ENCODE assay signal across 9 cellular contexts in the genomic region with DNA sequence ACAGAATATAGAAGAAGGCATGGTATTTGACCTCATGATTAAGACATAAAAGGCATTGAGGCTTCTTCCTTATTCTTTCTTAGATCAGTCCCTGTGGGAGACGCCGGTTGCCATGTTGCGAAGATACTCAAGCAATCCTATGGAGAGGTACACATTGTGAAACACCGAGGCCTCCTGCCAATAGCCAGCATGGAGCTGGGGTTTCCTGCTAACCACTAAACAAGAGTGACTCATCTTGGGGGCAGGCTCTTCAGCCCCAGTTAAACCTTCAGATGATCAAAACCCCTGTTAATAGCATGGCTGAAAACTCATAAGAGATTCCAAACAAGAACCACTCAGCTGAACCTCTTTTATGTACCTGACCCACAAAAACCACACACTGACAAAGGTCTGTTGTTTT.
A peak's percentile ranks its signal among the peaks of the same experiment; 100 is the strongest.
DNase-seq lines count a peak whose midpoint lies in the region; ATAC-seq and TF ChIP-seq lines count a peak whose summit lies in the region.
"Had no signal": no experiment of that assay in that cellular context is flagged by ENCODE, and none has a peak within 500 bp of the region (broad histone marks: within the 10 kb centered on the region; RNA-seq: fewer than 3 reads in every experiment).

No MANE protein-coding gene starts in this region.

- H3K9me3 ChIP-seq in A673 (ENCODE audit: low read depth, low read length, poor library complexity, severe bottlenecking) (no peaks in the 10 kb centered on the region), SK-N-SH (no peaks in the 10 kb centered on the region)

- no TSS peak for BruUV-seq in A673 (replicated peaks; lab: Mats Ljungman, UMichigan)

- no peak for ATAC-seq in foreskin keratinocyte

- no peak overlapping the region for H3K4me2 ChIP-seq in SK-N-SH

- peaks cover 1% of the 10 kb centered on the region for H3K4me1 Mint-ChIP-seq in glutamatergic neuron (ENCODE audit: low read depth, unreplicated experiment)

- no peaks in the 10 kb centered on the region for H3K79me2 ChIP-seq in SK-N-SH (ENCODE audit: insufficient read depth)

- H3K4me1 ChIP-seq in A673 (ENCODE audit: insufficient read depth, low read length, poor library complexity, severe bottlenecking) (peaks cover 6% of the 10 kb centered on the region), foreskin keratinocyte (no peaks in the 10 kb centered on the region), SK-N-SH (ENCODE audit: control insufficient read depth in 1 of 2, insufficient read depth in 2 of 2, low read depth in 1 of 2, low read length in 1 of 2) (no peaks in the 10 kb centered on the region; a peak in 1 of 4 replicates)

- no peak overlapping the region for H3K9ac ChIP-seq in SK-N-SH

- H3K27me3 ChIP-seq in A673 (replicated peaks; ENCODE audit: insufficient read depth, low read depth, low read length, poor library complexity) (no peaks in the 10 kb centered on the region), foreskin keratinocyte (no peaks in the 10 kb centered on the region), SK-N-SH (ENCODE audit: insufficient read depth) (no peaks in the 10 kb centered on the region)

- no peak overlapping the region for H3K27ac Mint-ChIP-seq in glutamatergic neuron (ENCODE audit: unreplicated experiment)

- no peak overlapping the region for H3K4me3 ChIP-seq in A673 (ENCODE audit: low read depth, low read length, poor library complexity, severe bottlenecking)
- no peak overlapping the region for H3K4me3 ChIP-seq in SK-N-SH (ENCODE audit: low read depth in 2 of 2, low read length in 1 of 2)

- CTCF ChIA-PET in A673 (lab: Charles Lee) (no interaction called here), SK-N-SH (lab: Yijun Ruan, JAX) (no interaction called here)

- TF ChIP-seq EP300 in SK-N-SH (IDR thresholded peaks at IDR 0.05; ENCODE audit: borderline replicate concordance in 1 of 2, low read depth in 1 of 2, low read length in 1 of 2) = no peak

- TF ChIP-seq RAD21 in SK-N-SH (IDR thresholded peaks at IDR 0.05; ENCODE audit: low read length) = no peak

- H3K36me3 ChIP-seq in A673 (ENCODE audit: insufficient read depth, low read length, poor library complexity, severe bottlenecking) = no peaks in the 10 kb centered on the region
- H3K36me3 ChIP-seq in SK-N-SH (replicated peaks in 1 of 2; ENCODE audit: control insufficient read depth in 1 of 2, insufficient read depth in 2 of 2, low read length in 1 of 2) = no peaks in the 10 kb centered on the region

- intact Hi-C loops in A673 (cut with micrococcal nuclease; ENCODE audit: unreplicated experiment) (no loop called here), posterior vena cava (cut with DNase I) (loop anchor here in 1 of 2 donors (5.0 kb wide), 1 partner anchor 469 kb away; no protein-coding TSS in a partner anchor)

- no peaks in the 10 kb centered on the region for H3K9me2 ChIP-seq in SK-N-SH

- no peaks in the 10 kb centered on the region for H4K20me1 ChIP-seq in SK-N-SH (ENCODE audit: insufficient read depth)

- no peak overlapping the region for H2AFZ ChIP-seq in SK-N-SH (ENCODE audit: low read depth)

- DNase-seq in A673 (ENCODE audit: low spot score) (peak; percentile 60), HCEC 1CT (peak; percentile 39), SKM-1 (lab: John Stamatoyannopoulos, UW; ENCODE audit: unreplicated experiment) (peak; percentile 78), foreskin keratinocyte (peak; percentile 41 to 44), glutamatergic neuron (no peak), SK-N-SH (no peak), posterior vena cava (ENCODE audit: low spot score) (no peak), DMS 273 (lab: John Stamatoyannopoulos, UW; ENCODE audit: unreplicated experiment) (no peak)
- DNase-seq: NCI-H345 had no signal

- H3K27me3 Mint-ChIP-seq in glutamatergic neuron (ENCODE audit: unreplicated experiment) = no peaks in the 10 kb centered on the region

- POLR2A ChIA-PET in A673 (lab: Charles Lee; ENCODE audit: low non-redundant PET) (no interaction called here), SK-N-SH (lab: Yijun Ruan, JAX) (no interaction called here)

- H3K4me3 Mint-ChIP-seq in glutamatergic neuron (ENCODE audit: unreplicated experiment) = no peak overlapping the region

- 77% methylated on average over 3 of the region's 4 CpGs for WGBS in SK-N-SH (ENCODE audit: low lambda C conversion rate)

- no peaks in the 10 kb centered on the region for H3F3A ChIP-seq in SK-N-SH (replicated peaks; ENCODE audit: insufficient read depth)

- TF ChIP-seq CTCF in A673 (conservative IDR thresholded peaks at IDR 0.05; ENCODE audit: low read depth, low read length) (no peak), foreskin keratinocyte (conservative IDR thresholded peaks at IDR 0.05) (no peak), glutamatergic neuron (IDR thresholded peaks at IDR 0.05; ENCODE audit: partially characterized antibody, unreplicated experiment) (no peak), SK-N-SH (IDR thresholded peaks at IDR 0.05) (no peak)

- H3K27ac ChIP-seq in A673 (ENCODE audit: low read depth, low read length, poor library complexity, severe bottlenecking) = no peak overlapping the region
- no peak overlapping the region for H3K27ac ChIP-seq in foreskin keratinocyte
- H3K27ac ChIP-seq in SK-N-SH (ENCODE audit: low read depth in 2 of 2, low read length in 1 of 2) = no peak overlapping the region

- H3K9me3 Mint-ChIP-seq in glutamatergic neuron (ENCODE audit: unreplicated experiment) = no peaks in the 10 kb centered on the region

- no peaks in the 10 kb centered on the region for H3K36me3 Mint-ChIP-seq in glutamatergic neuron (ENCODE audit: unreplicated experiment)

TF ChIP-seq in SK-N-SH, 30 proteins besides CTCF, POLR2A, EP300 and RAD21 (continues in another document):
- TF ChIP-seq SMC3 (IDR thresholded peaks at IDR 0.05; ENCODE audit: low read depth, low read length) (no peak), GABPA (IDR thresholded peaks at IDR 0.05; ENCODE audit: low read depth) (no peak), FOSL2 (IDR thresholded peaks at IDR 0.05; ENCODE audit: borderline replicate concordance, low read depth) (no peak), TAF1 (IDR thresholded peaks at IDR 0.05; ENCODE audit: borderline replicate concordance, low read depth, low read length) (no peak), GATA2 (CRISPR knock-in tag; IDR thresholded peaks at IDR 0.05) (no peak), MEF2A (IDR thresholded peaks at IDR 0.05; ENCODE audit: borderline replicate concordance, low read depth) (no peak), RXRA (IDR thresholded peaks at IDR 0.05; ENCODE audit: borderline replicate concordance, low read depth) (no peak), EZH2phosphoT487 (IDR thresholded peaks at IDR 0.05; ENCODE audit: borderline replicate concordance, low read depth) (no peak), SIN3A (IDR thresholded peaks at IDR 0.05; ENCODE audit: borderline replicate concordance, low read depth, low read length) (no peak), FOXJ3 (CRISPR knock-in tag; IDR thresholded peaks at IDR 0.05) (no peak), RCOR1 (IDR thresholded peaks at IDR 0.05; ENCODE audit: low read length) (no peak), RFX5 (IDR thresholded peaks at IDR 0.05; ENCODE audit: low read length) (no peak), YY1 (IDR thresholded peaks at IDR 0.05; ENCODE audit: low read depth) (no peak), MXI1 (IDR thresholded peaks at IDR 0.05; ENCODE audit: low read depth, low read length) (no peak)
- TF ChIP-seq, protein P1, sequence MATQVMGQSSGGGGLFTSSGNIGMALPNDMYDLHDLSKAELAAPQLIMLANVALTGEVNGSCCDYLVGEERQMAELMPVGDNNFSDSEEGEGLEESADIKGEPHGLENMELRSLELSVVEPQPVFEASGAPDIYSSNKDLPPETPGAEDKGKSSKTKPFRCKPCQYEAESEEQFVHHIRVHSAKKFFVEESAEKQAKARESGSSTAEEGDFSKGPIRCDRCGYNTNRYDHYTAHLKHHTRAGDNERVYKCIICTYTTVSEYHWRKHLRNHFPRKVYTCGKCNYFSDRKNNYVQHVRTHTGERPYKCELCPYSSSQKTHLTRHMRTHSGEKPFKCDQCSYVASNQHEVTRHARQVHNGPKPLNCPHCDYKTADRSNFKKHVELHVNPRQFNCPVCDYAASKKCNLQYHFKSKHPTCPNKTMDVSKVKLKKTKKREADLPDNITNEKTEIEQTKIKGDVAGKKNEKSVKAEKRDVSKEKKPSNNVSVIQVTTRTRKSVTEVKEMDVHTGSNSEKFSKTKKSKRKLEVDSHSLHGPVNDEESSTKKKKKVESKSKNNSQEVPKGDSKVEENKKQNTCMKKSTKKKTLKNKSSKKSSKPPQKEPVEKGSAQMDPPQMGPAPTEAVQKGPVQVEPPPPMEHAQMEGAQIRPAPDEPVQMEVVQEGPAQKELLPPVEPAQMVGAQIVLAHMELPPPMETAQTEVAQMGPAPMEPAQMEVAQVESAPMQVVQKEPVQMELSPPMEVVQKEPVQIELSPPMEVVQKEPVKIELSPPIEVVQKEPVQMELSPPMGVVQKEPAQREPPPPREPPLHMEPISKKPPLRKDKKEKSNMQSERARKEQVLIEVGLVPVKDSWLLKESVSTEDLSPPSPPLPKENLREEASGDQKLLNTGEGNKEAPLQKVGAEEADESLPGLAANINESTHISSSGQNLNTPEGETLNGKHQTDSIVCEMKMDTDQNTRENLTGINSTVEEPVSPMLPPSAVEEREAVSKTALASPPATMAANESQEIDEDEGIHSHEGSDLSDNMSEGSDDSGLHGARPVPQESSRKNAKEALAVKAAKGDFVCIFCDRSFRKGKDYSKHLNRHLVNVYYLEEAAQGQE (IDR thresholded peaks at IDR 0.05; ENCODE audit: low read depth, low read length) = no peak
- TF ChIP-seq, protein P2, sequence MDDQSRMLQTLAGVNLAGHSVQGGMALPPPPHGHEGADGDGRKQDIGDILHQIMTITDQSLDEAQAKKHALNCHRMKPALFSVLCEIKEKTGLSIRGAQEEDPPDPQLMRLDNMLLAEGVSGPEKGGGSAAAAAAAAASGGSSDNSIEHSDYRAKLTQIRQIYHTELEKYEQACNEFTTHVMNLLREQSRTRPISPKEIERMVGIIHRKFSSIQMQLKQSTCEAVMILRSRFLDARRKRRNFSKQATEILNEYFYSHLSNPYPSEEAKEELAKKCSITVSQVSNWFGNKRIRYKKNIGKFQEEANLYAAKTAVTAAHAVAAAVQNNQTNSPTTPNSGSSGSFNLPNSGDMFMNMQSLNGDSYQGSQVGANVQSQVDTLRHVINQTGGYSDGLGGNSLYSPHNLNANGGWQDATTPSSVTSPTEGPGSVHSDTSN (IDR thresholded peaks at IDR 0.05) = no peak

Comparison
In these comparisons a context has a peak if more than half of its experiments do, and no peak if none do; other contexts are left out.
1. DNase-seq: peak in A673 (single experiment), HCEC 1CT (single experiment), SKM-1 (single experiment) and foreskin keratinocyte (2 of 2); none in glutamatergic neuron (single experiment), SK-N-SH (single experiment), posterior vena cava (single experiment) and DMS 273 (single experiment).